ENCODE assay signal across 11 cellular contexts in the genomic region with DNA sequence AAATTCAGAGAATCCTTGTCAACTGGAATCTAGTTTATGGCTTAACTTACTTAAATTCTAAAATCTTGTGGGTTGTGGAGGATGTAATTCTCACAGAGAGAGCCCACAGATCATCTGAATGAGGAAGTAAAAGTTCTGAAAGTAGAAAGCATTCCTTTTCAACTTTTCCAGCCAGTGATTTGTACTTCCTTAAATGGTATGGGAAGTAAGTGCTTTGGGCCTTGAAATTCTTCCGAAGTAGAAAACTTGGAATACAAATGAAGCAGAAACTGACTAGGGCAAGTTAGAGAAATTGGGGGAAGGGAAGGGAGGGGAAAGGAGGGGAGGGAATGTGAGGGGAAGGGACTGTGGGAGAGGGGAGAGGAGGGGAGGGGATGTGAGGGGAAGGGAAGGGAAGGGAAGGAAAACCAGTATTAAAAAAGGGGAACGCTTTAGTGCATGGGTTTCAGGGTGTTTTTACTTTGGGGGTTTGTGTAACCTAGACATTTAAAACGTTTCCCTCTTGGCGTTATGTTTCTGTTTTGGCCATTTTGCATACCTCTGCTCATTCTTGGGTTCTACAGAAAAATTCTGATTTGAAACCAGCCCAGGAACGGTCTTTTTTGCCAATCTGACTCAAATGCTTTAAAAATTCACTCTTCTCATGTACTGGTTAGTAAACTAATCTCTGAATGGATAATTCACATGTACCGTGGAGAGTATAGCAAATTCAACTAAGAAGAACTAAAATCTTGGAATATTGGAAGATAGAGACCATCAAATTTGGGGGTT. TPM values are rescaled to one million over a fixed set of nuclear protein-coding genes. Genes with fewer than 3 reads are reported as not detected.
DNase-seq lines count a peak whose midpoint lies in the region; ATAC-seq and TF ChIP-seq lines count a peak whose summit lies in the region.
"Had no signal": no experiment of that assay in that cellular context is flagged by ENCODE, and none has a peak within 500 bp of the region (broad histone marks: within the 10 kb centered on the region; RNA-seq: fewer than 3 reads in every experiment).

No MANE protein-coding gene starts in this region.

- no peak for TF ChIP-seq CTCF in type B pancreatic cell (conservative IDR thresholded peaks at IDR 0.05)

- intact Hi-C loops in dendritic cell treated with granulocyte-macrophage colony-stimulating factor and Interleukin-4, amounts not matched to agents 40 ng/mL and 50 ng/mL, for 4 days (cut with micrococcal nuclease), result loop anchor here (2.0 kb wide), 1 partner anchor 15 kb away; a partner anchor contains a TSS

- peak overlapping the region; percentile 23 for H3K27ac Mint-ChIP-seq in activated naive CD4-positive, alpha-beta T cell treated with anti-CD3 and anti-CD28 coated beads, Interleukin-2, amount 50 U/mL, for 24 hours
- no peak overlapping the region for H3K27ac Mint-ChIP-seq in activated naive CD4-positive, alpha-beta T cell treated with anti-CD3 and anti-CD28 coated beads, Interleukin-2, amount 10 ng/mL, durations not matched to agents 7 days and 5 days
- H3K27ac Mint-ChIP-seq in dendritic cell treated with granulocyte-macrophage colony-stimulating factor and Interleukin-4, amounts not matched to agents 40 ng/mL and 50 ng/mL, for 4 days, result peak overlapping the region; percentile 80
- peak overlapping the region; percentile 9 for H3K27ac Mint-ChIP-seq in type B pancreatic cell

- no peak overlapping the region for H3K4me3 Mint-ChIP-seq in activated naive CD4-positive, alpha-beta T cell treated with anti-CD3 and anti-CD28 coated beads, Interleukin-2, amount 50 U/mL, for 24 hours
- no peak overlapping the region for H3K4me3 Mint-ChIP-seq in activated naive CD4-positive, alpha-beta T cell treated with anti-CD3 and anti-CD28 coated beads, Interleukin-2, amount 10 ng/mL, durations not matched to agents 7 days and 5 days
- H3K4me3 Mint-ChIP-seq in dendritic cell treated with granulocyte-macrophage colony-stimulating factor and Interleukin-4, amounts not matched to agents 40 ng/mL and 50 ng/mL, for 4 days, result no peak overlapping the region
- no peak overlapping the region for H3K4me3 Mint-ChIP-seq in type B pancreatic cell

- peaks cover 21% of the 10 kb centered on the region for H3K36me3 Mint-ChIP-seq in activated naive CD4-positive, alpha-beta T cell treated with anti-CD3 and anti-CD28 coated beads, Interleukin-2, amount 50 U/mL, for 24 hours
- peaks cover 32% of the 10 kb centered on the region for H3K36me3 Mint-ChIP-seq in activated naive CD4-positive, alpha-beta T cell treated with anti-CD3 and anti-CD28 coated beads, Interleukin-2, amount 10 ng/mL, durations not matched to agents 7 days and 5 days
- H3K36me3 Mint-ChIP-seq in dendritic cell treated with granulocyte-macrophage colony-stimulating factor and Interleukin-4, amounts not matched to agents 40 ng/mL and 50 ng/mL, for 4 days (ENCODE audit: low read depth), result peaks cover 37% of the 10 kb centered on the region
- peaks cover 24% of the 10 kb centered on the region for H3K36me3 Mint-ChIP-seq in type B pancreatic cell

- H3K4me1 Mint-ChIP-seq in activated naive CD4-positive, alpha-beta T cell treated with anti-CD3 and anti-CD28 coated beads, Interleukin-2, amount 50 U/mL, for 24 hours, result peaks cover 26% of the 10 kb centered on the region
- peaks cover 18% of the 10 kb centered on the region for H3K4me1 Mint-ChIP-seq in activated naive CD4-positive, alpha-beta T cell treated with anti-CD3 and anti-CD28 coated beads, Interleukin-2, amount 10 ng/mL, durations not matched to agents 7 days and 5 days
- H3K4me1 Mint-ChIP-seq in dendritic cell treated with granulocyte-macrophage colony-stimulating factor and Interleukin-4, amounts not matched to agents 40 ng/mL and 50 ng/mL, for 4 days (ENCODE audit: low read depth), result peaks cover 43% of the 10 kb centered on the region
- H3K4me1 Mint-ChIP-seq in type B pancreatic cell (ENCODE audit: unreplicated experiment), result peaks cover 10% of the 10 kb centered on the region

- CTCF ChIA-PET in activated naive CD4-positive, alpha-beta T cell treated with anti-CD3 and anti-CD28 coated beads, Interleukin-2, amount 10 ng/mL, durations not matched to agents 7 days and 5 days (lab: Charles Lee), result no interaction called here

- no peaks in the 10 kb centered on the region for H3K9me3 Mint-ChIP-seq in activated naive CD4-positive, alpha-beta T cell treated with anti-CD3 and anti-CD28 coated beads, Interleukin-2, amount 50 U/mL, for 24 hours
- no peaks in the 10 kb centered on the region for H3K9me3 Mint-ChIP-seq in activated naive CD4-positive, alpha-beta T cell treated with anti-CD3 and anti-CD28 coated beads, Interleukin-2, amount 10 ng/mL, durations not matched to agents 7 days and 5 days
- H3K9me3 Mint-ChIP-seq in dendritic cell treated with granulocyte-macrophage colony-stimulating factor and Interleukin-4, amounts not matched to agents 40 ng/mL and 50 ng/mL, for 4 days, result no peaks in the 10 kb centered on the region
- H3K9me3 Mint-ChIP-seq in type B pancreatic cell, result no peaks in the 10 kb centered on the region
- H3K9me3 Mint-ChIP-seq: stimulated activated naive B cell treated with anti-CD40 and anti-IgM and Interleukin-4, amounts not matched to agents 10 μg/mL and 1 μg/mL and 100 μg/mL, for 72 hours had no signal

- DNase-seq in activated naive CD4-positive, alpha-beta T cell treated with anti-CD3 and anti-CD28 coated beads, Interleukin-2, amount 10 ng/mL, durations not matched to agents 7 days and 5 days, result no peak
- DNase-seq in midbrain (lab: John Stamatoyannopoulos, UW), result peak; percentile 17
- no peak for DNase-seq in type B pancreatic cell (ENCODE audit: extremely low spot score, unreplicated experiment)
- DNase-seq in NCI-H748 treated with DMSO at 0.1 percent for 48 hours (lab: John Stamatoyannopoulos, UW), result no peak
- DNase-seq: NCI-H2081; stimulated activated naive B cell treated with anti-CD40 and anti-IgM and Interleukin-4, amounts not matched to agents 10 μg/mL and 1 μg/mL and 100 μg/mL, for 72 hours; T-helper 9 cell had no signal

- no peak for ATAC-seq in HG03439 (IDR thresholded peaks at IDR 0.05; ENCODE audit: unreplicated experiment)
- no peak for ATAC-seq in HG02884 (IDR thresholded peaks at IDR 0.05; ENCODE audit: unreplicated experiment)

- H3K27me3 Mint-ChIP-seq in activated naive CD4-positive, alpha-beta T cell treated with anti-CD3 and anti-CD28 coated beads, Interleukin-2, amount 50 U/mL, for 24 hours, result no peaks in the 10 kb centered on the region
- H3K27me3 Mint-ChIP-seq in activated naive CD4-positive, alpha-beta T cell treated with anti-CD3 and anti-CD28 coated beads, Interleukin-2, amount 10 ng/mL, durations not matched to agents 7 days and 5 days, result no peaks in the 10 kb centered on the region
- peaks cover 3% of the 10 kb centered on the region for H3K27me3 Mint-ChIP-seq in dendritic cell treated with granulocyte-macrophage colony-stimulating factor and Interleukin-4, amounts not matched to agents 40 ng/mL and 50 ng/mL, for 4 days
- no peaks in the 10 kb centered on the region for H3K27me3 Mint-ChIP-seq in type B pancreatic cell
- H3K27me3 Mint-ChIP-seq: stimulated activated naive B cell treated with anti-CD40 and anti-IgM and Interleukin-4, amounts not matched to agents 10 μg/mL and 1 μg/mL and 100 μg/mL, for 72 hours had no signal

RNA-seq across cellular contexts. Expression of a gene that starts 15.5 kb away (rescaled TPM):
- 20.9 and 22.2 TPM in 2 replicates for total RNA-seq in type B pancreatic cell (ENCODE audit: low replicate concordance)

RNA-seq across cellular contexts. Expression of a gene that starts 39.1 kb away (rescaled TPM):
- 42.5 and 51.9 TPM in 2 replicates for total RNA-seq in type B pancreatic cell (ENCODE audit: low replicate concordance)

RNA-seq across cellular contexts. Expression of a gene that starts 39.1 kb away (rescaled TPM):
- 101 and 131 TPM in 2 replicates for total RNA-seq in type B pancreatic cell (ENCODE audit: low replicate concordance)
